Comparison of ENCODE assay signal across 1 cellular context in genomic region chr6:16821834-16822264, GRCh38.
TF ChIP-seq lines count a peak whose summit lies in the region.

No MANE protein-coding gene starts in this region.

TF ChIP-seq in HepG2, 621 proteins besides CTCF, POLR2A, EP300 and RAD21 (continued from another document and continues in another):
- no peak for TF ChIP-seq TERF1 (CRISPR knock-in tag; IDR thresholded peaks at IDR 0.05)
- TF ChIP-seq NCOR1 (IDR thresholded peaks at IDR 0.05; ENCODE audit: borderline replicate concordance, low read length), result peak; percentile 100
- TF ChIP-seq ZNF792 (CRISPR knock-in tag; IDR thresholded peaks at IDR 0.05), result peak; percentile 97
- no peak for TF ChIP-seq USF2 (IDR thresholded peaks at IDR 0.05; ENCODE audit: low read depth, low read length)
- TF ChIP-seq USF2 (CRISPR knock-in tag; IDR thresholded peaks at IDR 0.05; ENCODE audit: borderline replicate concordance), result no peak
- peak; percentile 78; the same call in 1 of the 2 replicates for TF ChIP-seq HNF1A (IDR thresholded peaks at IDR 0.05; ENCODE audit: low read depth)
- peak; percentile 91 for TF ChIP-seq HNF1A (CRISPR knock-in tag; IDR thresholded peaks at IDR 0.05; ENCODE audit: borderline replicate concordance)
- TF ChIP-seq TEF (CRISPR knock-in tag; IDR thresholded peaks at IDR 0.05), result peak; percentile 73; the same call in 1 of the 2 replicates
- no peak for TF ChIP-seq KLF13 (CRISPR knock-in tag; IDR thresholded peaks at IDR 0.05)
- peak; percentile 86 for TF ChIP-seq ZNF768 (CRISPR knock-in tag; IDR thresholded peaks at IDR 0.05)
- TF ChIP-seq ELF4 (CRISPR knock-in tag; IDR thresholded peaks at IDR 0.05; ENCODE audit: borderline replicate concordance), result no peak
- peak; percentile 94 for TF ChIP-seq POGK (CRISPR knock-in tag; conservative IDR thresholded peaks at IDR 0.05)
- TF ChIP-seq ZBTB10 (CRISPR knock-in tag; IDR thresholded peaks at IDR 0.05; ENCODE audit: borderline replicate concordance), result no peak
- peak; percentile 92 for TF ChIP-seq ZHX1 (CRISPR knock-in tag; IDR thresholded peaks at IDR 0.05; ENCODE audit: low read depth)
- no peak for TF ChIP-seq ZNF225 (CRISPR knock-in tag; IDR thresholded peaks at IDR 0.05)
- no peak for TF ChIP-seq ATF6 (CRISPR knock-in tag; conservative IDR thresholded peaks at IDR 0.05)
- no peak for TF ChIP-seq LBX2 (CRISPR knock-in tag; IDR thresholded peaks at IDR 0.05; ENCODE audit: borderline replicate concordance)
- TF ChIP-seq ZC3H13 (CRISPR knock-in tag; IDR thresholded peaks at IDR 0.05), result no peak
- peak; percentile 95 for TF ChIP-seq MXD4 (CRISPR knock-in tag; IDR thresholded peaks at IDR 0.05)
- TF ChIP-seq IKZF1 (IDR thresholded peaks at IDR 0.05), result no peak
- no peak; the same call in 1 of the 2 replicates for TF ChIP-seq JDP2 (CRISPR knock-in tag; IDR thresholded peaks at IDR 0.05; ENCODE audit: borderline replicate concordance)
- TF ChIP-seq RFX3 (CRISPR knock-in tag; IDR thresholded peaks at IDR 0.05), result peak; percentile 50
- TF ChIP-seq HOXD1 (CRISPR knock-in tag; IDR thresholded peaks at IDR 0.05), result peak; percentile 93; the same call in 1 of the 2 replicates
- TF ChIP-seq ZNF512B (CRISPR knock-in tag; IDR thresholded peaks at IDR 0.05; ENCODE audit: borderline replicate concordance), result peak; percentile 93; the same call in 1 of the 2 replicates
- peak; percentile 96 for TF ChIP-seq ZNF788 (CRISPR knock-in tag; IDR thresholded peaks at IDR 0.05; ENCODE audit: borderline replicate concordance)
- TF ChIP-seq ZMYM3 (CRISPR knock-in tag; IDR thresholded peaks at IDR 0.05), result peak; percentile 94
